1 cellular context compared by ENCODE assay signal in genomic region chr3:54939591-54940300, GRCh38.
TF ChIP-seq lines count a peak whose summit lies in the region.

No MANE protein-coding gene starts in this region.

TF ChIP-seq in HepG2, 621 proteins besides CTCF, POLR2A, EP300 and RAD21:
- TF ChIP-seq ZNF513 (CRISPR knock-in tag; conservative IDR thresholded peaks at IDR 0.05) (no peak), ZNF670 (CRISPR knock-in tag; IDR thresholded peaks at IDR 0.05; ENCODE audit: borderline replicate concordance) (no peak), ZNF746 (CRISPR knock-in tag; IDR thresholded peaks at IDR 0.05) (no peak), CHD2 (IDR thresholded peaks at IDR 0.05; ENCODE audit: low read depth, low read length) (no peak), ZNF138 (CRISPR knock-in tag; IDR thresholded peaks at IDR 0.05; ENCODE audit: low read depth) (no peak)
